ENCODE assay signal across 28 cellular contexts in the genomic region with DNA sequence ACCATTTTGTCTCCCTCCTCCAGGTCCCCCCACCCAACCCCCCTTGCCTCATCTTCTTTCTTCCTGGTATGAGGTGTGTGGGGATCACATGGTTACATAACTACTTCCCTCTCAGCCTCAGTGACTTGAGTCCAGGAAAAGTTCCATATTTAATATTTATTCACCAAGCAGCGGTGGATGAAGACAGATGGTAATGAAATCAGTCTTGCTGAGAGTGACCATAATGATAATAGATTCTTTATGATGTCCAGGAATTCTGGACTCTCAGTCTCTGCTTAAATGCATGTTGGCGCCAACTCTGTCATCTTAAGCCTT.
"Had no signal": no experiment of that assay in that cellular context is flagged by ENCODE, and none has a peak within 500 bp of the region (broad histone marks: within the 10 kb centered on the region; RNA-seq: fewer than 3 reads in every experiment).

No MANE protein-coding gene starts in this region.

- H3K27ac Mint-ChIP-seq: activated CD4-positive, alpha-beta T cell treated with anti-CD3 and anti-CD28 coated beads, Interleukin-2, amount 10 ng/mL, durations not matched to agents 24 days and 14 days; activated CD8-positive, alpha-beta T cell treated with anti-CD3 and anti-CD28 coated beads for 36 hours; activated naive CD4-positive, alpha-beta T cell treated with anti-CD3 and anti-CD28 coated beads, Interleukin-2, amount 50 U/mL, for 24 hours; activated naive CD8-positive, alpha-beta T cell treated with anti-CD3 and anti-CD28 coated beads, Interleukin-2, amount 10 ng/mL, durations not matched to agents 7 days and 5 days; activated T-cell treated with anti-CD3 and anti-CD28 coated beads, Interleukin-2, amount 50 U/mL, for 24 hours; activated T-helper 2 cell treated with anti-CD3 and anti-CD28 coated beads, Interferon-gamma antibody, Interleukin-2, Interleukin-4, amounts not matched to agents 10 μg/mL and 5 μg/mL and 100 μg/mL, durations not matched to agents 14 hours and 24 hours and 36 hours had no signal

- H3K36me3 Mint-ChIP-seq: activated naive CD4-positive, alpha-beta T cell treated with anti-CD3 and anti-CD28 coated beads, Interleukin-2, amount 50 U/mL, for 24 hours; activated naive CD8-positive, alpha-beta T cell treated with anti-CD3 and anti-CD28 coated beads, Interleukin-2, amount 10 ng/mL, durations not matched to agents 7 days and 5 days; brain had no signal

- FAIRE-seq: bronchial epithelial cell had no signal

- H3K27me3 ChIP-seq: ascending aorta, Peyer's patch had no signal

- H3K4me3 ChIP-seq: ascending aorta, Peyer's patch had no signal

- H3K4me1 ChIP-seq: ascending aorta, Peyer's patch had no signal

- H3K4me1 Mint-ChIP-seq: activated CD4-positive, alpha-beta T cell treated with anti-CD3 and anti-CD28 coated beads, Interleukin-2, amount 10 ng/mL, durations not matched to agents 24 days and 14 days; activated naive CD4-positive, alpha-beta T cell treated with anti-CD3 and anti-CD28 coated beads, Interleukin-2, amount 50 U/mL, for 24 hours; activated naive CD8-positive, alpha-beta T cell treated with anti-CD3 and anti-CD28 coated beads, Interleukin-2, amount 10 ng/mL, durations not matched to agents 7 days and 5 days had no signal

- ATAC-seq: activated CD8-positive, alpha-beta T cell treated with anti-CD3 and anti-CD28 coated beads for 36 hours; Right ventricle myocardium inferior had no signal

- H3K4me3 Mint-ChIP-seq: activated CD4-positive, alpha-beta T cell treated with anti-CD3 and anti-CD28 coated beads, Interleukin-2, amount 10 ng/mL, durations not matched to agents 24 days and 14 days; activated CD8-positive, alpha-beta T cell treated with anti-CD3 and anti-CD28 coated beads for 36 hours; activated naive CD4-positive, alpha-beta T cell treated with anti-CD3 and anti-CD28 coated beads, Interleukin-2, amount 50 U/mL, for 24 hours; activated naive CD8-positive, alpha-beta T cell treated with anti-CD3 and anti-CD28 coated beads, Interleukin-2, amount 10 ng/mL, durations not matched to agents 7 days and 5 days; activated T-cell treated with anti-CD3 and anti-CD28 coated beads, Interleukin-2, amount 50 U/mL, for 24 hours; brain had no signal

- H3K9me3 Mint-ChIP-seq: activated CD4-positive, alpha-beta T cell treated with anti-CD3 and anti-CD28 coated beads, Interleukin-2, amount 10 ng/mL, durations not matched to agents 24 days and 14 days; activated CD8-positive, alpha-beta T cell treated with anti-CD3 and anti-CD28 coated beads for 36 hours; activated naive CD4-positive, alpha-beta T cell treated with anti-CD3 and anti-CD28 coated beads, Interleukin-2, amount 50 U/mL, for 24 hours; activated naive CD8-positive, alpha-beta T cell treated with anti-CD3 and anti-CD28 coated beads, Interleukin-2, amount 10 ng/mL, durations not matched to agents 7 days and 5 days; activated T-cell treated with anti-CD3 and anti-CD28 coated beads, Interleukin-2, amount 50 U/mL, for 24 hours; activated T-helper 2 cell treated with anti-CD3 and anti-CD28 coated beads, Interferon-gamma antibody, Interleukin-2, Interleukin-4, amounts not matched to agents 10 μg/mL and 5 μg/mL and 100 μg/mL, durations not matched to agents 14 hours and 24 hours and 36 hours; brain had no signal

- H3K36me3 ChIP-seq: ascending aorta, Peyer's patch had no signal

- H3K27ac ChIP-seq: ascending aorta, Peyer's patch had no signal

- H3K9me3 ChIP-seq: ascending aorta, Peyer's patch had no signal

- DNase-seq: activated CD4-positive, alpha-beta T cell treated with anti-CD3 and anti-CD28 coated beads, Interleukin-2, amount 10 ng/mL, durations not matched to agents 24 days and 14 days; activated CD4-positive, alpha-beta T cell treated with anti-CD3 and anti-CD28 coated beads, Interleukin-2, amount 50 U/mL, for 4 hours; activated CD8-positive, alpha-beta T cell treated with anti-CD3 and anti-CD28 coated beads for 36 hours; activated gamma-delta T cell; activated naive CD4-positive, alpha-beta T cell treated with Interleukin-2 at 50 U/mL for 16 hours; activated naive CD8-positive, alpha-beta T cell treated with anti-CD3 and anti-CD28 coated beads, Interleukin-2, amount 10 ng/mL, durations not matched to agents 7 days and 5 days; activated T-cell treated with anti-CD3 and anti-CD28 coated beads, Interleukin-2, amount 50 U/mL, for 24 hours; amygdala; caudate nucleus; cerebellar nuclear complex; NCI-H1105; NCI-H1417 treated with DMSO at 0.1 percent for 48 hours; NCI-H1930; NCI-H345; NCI-H510A; NCI-H526; NCI-H748 treated with DMSO at 0.1 percent for 48 hours; NK-92 treated with Interleukin-12 subunit alpha and Interleukin-12 subunit beta, amount 100 ng/mL, for 24 hours; Peyer's patch; RPMI8226; SIG-M5; T1000 had no signal
